In the genomic region with DNA sequence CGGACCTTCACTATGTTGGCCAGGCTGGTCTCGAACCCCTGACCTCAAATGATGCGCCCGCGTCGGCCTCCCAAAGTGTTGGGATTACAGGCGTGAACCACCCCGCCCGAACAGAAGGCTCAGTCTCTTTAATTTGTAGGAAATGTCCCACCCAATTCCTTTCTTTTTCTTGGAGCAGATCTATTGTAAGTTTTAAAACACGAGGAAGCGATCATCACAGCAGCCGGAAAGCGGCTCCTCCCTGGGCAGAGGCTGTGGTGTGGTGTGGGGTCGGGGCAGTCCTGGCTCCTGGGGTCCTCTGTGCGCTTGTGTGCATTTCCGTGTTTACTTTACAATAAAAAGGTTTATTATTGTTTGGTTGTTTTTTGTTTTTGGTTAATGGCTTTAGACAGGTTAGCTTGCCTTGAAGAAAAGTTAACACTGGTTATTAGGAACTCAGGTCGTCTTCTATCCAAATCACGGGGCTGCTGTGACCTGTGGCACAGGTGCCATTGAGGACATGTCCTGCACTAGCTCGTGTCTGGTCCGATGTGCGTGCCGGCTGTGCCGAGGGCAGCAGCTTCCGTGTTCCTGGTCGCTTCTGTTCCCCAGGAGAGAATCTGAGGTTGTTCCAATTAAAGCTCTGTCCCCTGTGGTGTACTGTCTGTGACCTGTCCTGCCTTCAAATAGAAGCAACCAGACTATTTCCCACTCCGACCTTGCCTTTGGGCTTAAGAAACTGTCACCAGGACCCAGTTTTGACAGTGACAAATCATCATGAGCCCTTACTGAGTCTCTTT, we compare ENCODE assay signal across 1 cellular context.
TF ChIP-seq lines count a peak whose summit lies in the region.

No MANE protein-coding gene starts in this region.

TF ChIP-seq in HepG2, 621 proteins besides CTCF, POLR2A, EP300 and RAD21:
- TF ChIP-seq AGO2 (optimal IDR thresholded peaks at IDR 0.05; ENCODE audit: low read depth, low read length) (peak; percentile 22), RELA (CRISPR knock-in tag; IDR thresholded peaks at IDR 0.05) (no peak), TBX2 (CRISPR knock-in tag; IDR thresholded peaks at IDR 0.05; ENCODE audit: borderline replicate concordance) (0 out of 2 replicates have a peak, but pooled peaks have one; percentile 19)
- TF ChIP-seq, protein P1, sequence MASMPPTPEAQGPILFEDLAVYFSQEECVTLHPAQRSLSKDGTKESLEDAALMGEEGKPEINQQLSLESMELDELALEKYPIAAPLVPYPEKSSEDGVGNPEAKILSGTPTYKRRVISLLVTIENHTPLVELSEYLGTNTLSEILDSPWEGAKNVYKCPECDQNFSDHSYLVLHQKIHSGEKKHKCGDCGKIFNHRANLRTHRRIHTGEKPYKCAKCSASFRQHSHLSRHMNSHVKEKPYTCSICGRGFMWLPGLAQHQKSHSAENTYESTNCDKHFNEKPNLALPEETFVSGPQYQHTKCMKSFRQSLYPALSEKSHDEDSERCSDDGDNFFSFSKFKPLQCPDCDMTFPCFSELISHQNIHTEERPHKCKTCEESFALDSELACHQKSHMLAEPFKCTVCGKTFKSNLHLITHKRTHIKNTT (CRISPR knock-in tag; IDR thresholded peaks at IDR 0.05) = no peak
